15 cellular contexts compared by ENCODE assay signal in the genomic region with DNA sequence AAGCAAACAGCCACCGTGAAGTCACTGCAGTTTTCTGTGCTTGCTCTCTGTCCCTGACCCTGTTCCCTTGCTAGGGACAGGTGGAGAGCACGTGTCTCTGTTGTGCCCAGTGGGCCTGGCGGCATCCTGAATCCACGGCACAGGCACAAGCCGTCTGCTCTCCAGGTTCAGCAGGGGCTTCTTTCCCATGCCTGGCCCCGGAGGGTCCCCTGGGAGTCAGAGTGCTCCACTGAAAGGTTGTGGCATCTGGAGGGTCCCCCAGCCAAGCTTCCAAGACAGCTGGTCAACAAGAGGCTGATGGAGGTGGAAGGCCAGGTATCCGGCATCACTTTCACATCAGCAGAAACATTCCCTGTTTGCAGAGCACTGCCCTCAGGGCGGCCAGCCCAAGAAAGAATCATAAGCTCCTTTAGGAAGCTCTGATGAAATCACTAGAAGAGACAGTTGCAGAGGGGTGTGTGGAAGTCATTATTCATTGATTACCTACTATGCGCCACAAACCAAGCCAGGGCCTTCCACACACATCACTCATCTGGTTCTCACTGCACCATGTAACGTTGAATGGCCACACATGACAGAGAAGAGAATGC.
"Had no signal": no experiment of that assay in that cellular context is flagged by ENCODE, and none has a peak within 500 bp of the region (broad histone marks: within the 10 kb centered on the region; RNA-seq: fewer than 3 reads in every experiment).

No MANE protein-coding gene starts in this region.

- H3K36me3 ChIP-seq: heart left ventricle, neural progenitor cell, prostate gland, right lobe of liver, stomach, thoracic aorta, transverse colon had no signal

- H3K27ac ChIP-seq: heart left ventricle, neural progenitor cell, parathyroid adenoma, prostate gland, right lobe of liver, stomach, thoracic aorta, transverse colon had no signal

- H3K4me1 ChIP-seq: heart left ventricle, neural progenitor cell, parathyroid adenoma, prostate gland, right lobe of liver, stomach, transverse colon had no signal

- H3K4me3 ChIP-seq: heart left ventricle, neural progenitor cell, prostate gland, right lobe of liver, stomach, thoracic aorta, transverse colon had no signal

- H3K27me3 ChIP-seq: neural progenitor cell, right lobe of liver, transverse colon had no signal

- DNase-seq: erythroblast; foreskin melanocyte; heart left ventricle; hippocampal formation; kidney glomerular epithelial cell; occipital lobe; right lobe of liver; stimulated activated CD4-positive, alpha-beta T cell treated with anti-CD3 and anti-CD28 coated beads, Interleukin-2, amount 100 ng/mL, for 24 hours; stimulated activated naive CD4-positive, alpha-beta T cell; stomach; transverse colon had no signal

- H3K9me3 ChIP-seq: heart left ventricle, prostate gland, right lobe of liver, stomach, thoracic aorta, transverse colon had no signal
